ENCODE assay signal across 15 cellular contexts in the genomic region with DNA sequence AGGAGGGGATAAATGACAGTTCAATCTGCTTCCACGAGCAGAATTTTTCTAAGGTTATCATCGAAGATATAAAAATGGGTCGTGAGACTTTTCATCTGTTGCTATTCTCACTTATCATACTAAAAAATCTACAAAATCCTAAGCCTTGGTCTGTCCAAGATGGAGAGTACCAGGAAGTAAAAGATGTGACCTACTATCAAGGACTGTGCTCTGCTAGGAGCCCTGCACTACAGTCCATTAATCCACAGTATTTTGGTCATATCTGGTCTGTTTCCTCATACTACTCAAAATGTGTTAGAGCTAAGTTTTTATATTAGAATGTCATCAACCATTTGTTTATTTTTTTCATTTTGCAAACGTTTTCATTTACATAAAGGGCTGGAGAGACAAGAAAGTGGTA.
"Had no signal": no experiment of that assay in that cellular context is flagged by ENCODE, and none has a peak within 500 bp of the region (broad histone marks: within the 10 kb centered on the region; RNA-seq: fewer than 3 reads in every experiment).

No MANE protein-coding gene starts in this region.

- H3K36me3 ChIP-seq: vagina had no signal

- H3K27ac Mint-ChIP-seq: activated naive CD4-positive, alpha-beta T cell treated with anti-CD3 and anti-CD28 coated beads, Interleukin-2, amount 10 ng/mL, durations not matched to agents 7 days and 5 days; dendritic cell treated with granulocyte-macrophage colony-stimulating factor and Interleukin-4, amounts not matched to agents 40 ng/mL and 50 ng/mL, for 4 days; natural killer cell had no signal

- DNase-seq: activated CD4-positive, alpha-beta T cell treated with anti-CD3 and anti-CD28 coated beads, Interleukin-2, amount 10 ng/mL, durations not matched to agents 24 days and 14 days; activated CD8-positive, alpha-beta T cell treated with anti-CD3 and anti-CD28 coated beads for 36 hours; activated naive CD4-positive, alpha-beta T cell treated with anti-CD3 and anti-CD28 coated beads, Interleukin-2, amount 10 ng/mL, durations not matched to agents 7 days and 5 days; activated T-cell treated with anti-CD3 and anti-CD28 coated beads, Interleukin-2, amount 50 U/mL, for 4 hours; adrenal gland; effector memory CD4-positive, alpha-beta T cell; natural killer cell; sigmoid colon; stimulated activated CD4-positive, alpha-beta T cell treated with anti-CD3 and anti-CD28 coated beads, Interleukin-1b, Interleukin-23, amount 100 ng/mL, for 48 hours; stimulated activated CD8-positive, alpha-beta memory T cell treated with anti-CD3 and anti-CD28 coated beads, Interleukin-4, amount 100 ng/mL, for 48 hours; stimulated activated naive CD4-positive, alpha-beta T cell treated with Interleukin-2 at 50 U/mL for 16 hours; T1000; transverse colon had no signal

- H3K27me3 ChIP-seq: adrenal gland, sigmoid colon, transverse colon, vagina had no signal

- H3K4me3 Mint-ChIP-seq: activated CD4-positive, alpha-beta T cell treated with anti-CD3 and anti-CD28 coated beads, Interleukin-2, amount 10 ng/mL, durations not matched to agents 24 days and 14 days; activated CD8-positive, alpha-beta T cell treated with anti-CD3 and anti-CD28 coated beads for 36 hours; activated naive CD4-positive, alpha-beta T cell treated with anti-CD3 and anti-CD28 coated beads, Interleukin-2, amount 10 ng/mL, durations not matched to agents 7 days and 5 days; activated T-cell treated with anti-CD3 and anti-CD28 coated beads, Interleukin-2, amount 50 U/mL, for 4 hours; dendritic cell treated with granulocyte-macrophage colony-stimulating factor and Interleukin-4, amounts not matched to agents 40 ng/mL and 50 ng/mL, for 4 days; natural killer cell had no signal

- H3K36me3 Mint-ChIP-seq: natural killer cell had no signal

- H3K27ac ChIP-seq: transverse colon, vagina had no signal

- H3K4me3 ChIP-seq: adrenal gland, sigmoid colon, transverse colon, vagina had no signal

- H3K27me3 Mint-ChIP-seq: activated CD8-positive, alpha-beta T cell treated with anti-CD3 and anti-CD28 coated beads for 36 hours; dendritic cell treated with granulocyte-macrophage colony-stimulating factor and Interleukin-4, amounts not matched to agents 40 ng/mL and 50 ng/mL, for 4 days had no signal

- H3K4me1 ChIP-seq: transverse colon, vagina had no signal

- ATAC-seq: natural killer cell had no signal

- H3K9me3 Mint-ChIP-seq: activated CD8-positive, alpha-beta T cell treated with anti-CD3 and anti-CD28 coated beads for 36 hours; activated naive CD4-positive, alpha-beta T cell treated with anti-CD3 and anti-CD28 coated beads, Interleukin-2, amount 10 ng/mL, durations not matched to agents 7 days and 5 days; activated T-cell treated with anti-CD3 and anti-CD28 coated beads, Interleukin-2, amount 50 U/mL, for 4 hours; dendritic cell treated with granulocyte-macrophage colony-stimulating factor and Interleukin-4, amounts not matched to agents 40 ng/mL and 50 ng/mL, for 4 days; natural killer cell had no signal

- H3K9me3 ChIP-seq: adrenal gland, sigmoid colon, transverse colon, vagina had no signal
